Comparison of ENCODE assay signal across 21 cellular contexts in genomic region chrX:118551426-118551825, GRCh38. TPM values are rescaled to one million over a fixed set of nuclear protein-coding genes. Genes with fewer than 3 reads are reported as not detected.
DNase-seq lines count a peak whose midpoint lies in the region; ATAC-seq and TF ChIP-seq lines count a peak whose summit lies in the region.
"Had no signal": no experiment of that assay in that cellular context is flagged by ENCODE, and none has a peak within 500 bp of the region (broad histone marks: within the 10 kb centered on the region; RNA-seq: fewer than 3 reads in every experiment).

No MANE protein-coding gene starts in this region.

- H3K9me3 ChIP-seq in colonic mucosa, result no peaks in the 10 kb centered on the region
- H3K9me3 ChIP-seq in WERI-Rb-1 (ENCODE audit: severe bottlenecking), result no peaks in the 10 kb centered on the region
- H3K9me3 ChIP-seq: HAP-1 had no signal

- H3K9ac ChIP-seq in colonic mucosa (ENCODE audit: low read depth in 2 of 2, low read length in 2 of 2), result no peak overlapping the region

- TF ChIP-seq CTCF in colonic mucosa (IDR thresholded peaks at IDR 0.05) (no peak), WERI-Rb-1 (IDR thresholded peaks at IDR 0.05; ENCODE audit: low read depth, low read length) (no peak)

- H3K27me3 ChIP-seq in colonic mucosa (no peaks in the 10 kb centered on the region), WERI-Rb-1 (ENCODE audit: insufficient read depth, low read depth, severe bottlenecking) (peaks cover 24% of the 10 kb centered on the region)

- H3K27ac ChIP-seq in epithelial cell of prostate (peak overlapping the region; percentile 9), colonic mucosa (no peak overlapping the region), WERI-Rb-1 (no peak overlapping the region)
- H3K27ac ChIP-seq: C4-2B had no signal

- H3K36me3 ChIP-seq in colonic mucosa, result no peaks in the 10 kb centered on the region
- H3K36me3 ChIP-seq in WERI-Rb-1, result no peaks in the 10 kb centered on the region
- H3K36me3 ChIP-seq: HAP-1 had no signal

- H3K4me1 ChIP-seq in colonic mucosa, result no peaks in the 10 kb centered on the region
- H3K4me1 ChIP-seq: HAP-1 had no signal

- intact Hi-C loops in colonic mucosa (cut with DNase I), result no loop called here

- no peak for ATAC-seq in HG02840 (IDR thresholded peaks at IDR 0.05; ENCODE audit: low FRiP score, unreplicated experiment)
- ATAC-seq: CD8-positive, alpha-beta T cell had no signal

- H3K4me3 ChIP-seq in colonic mucosa, result no peak overlapping the region
- H3K4me3 ChIP-seq in WERI-Rb-1 (ENCODE audit: low read depth, low read length), result no peak overlapping the region
- H3K4me3 ChIP-seq: HAP-1 had no signal

- peak; percentile 42 for DNase-seq in NCI-H460 (ENCODE audit: extremely low read depth, low read depth)
- DNase-seq in amniotic epithelial cell (ENCODE audit: low read depth), result peak; percentile 59
- DNase-seq in epithelial cell of prostate (ENCODE audit: low read depth, low spot score), result no peak
- no peak for DNase-seq in colonic mucosa
- DNase-seq in AML-193 (lab: John Stamatoyannopoulos, UW), result no peak
- no peak for DNase-seq in WERI-Rb-1
- DNase-seq: CD8-positive, alpha-beta T cell; DMS 273 treated with DMSO at 0.1 percent for 48 hours; DMS79; GF-D8; GOT3; KBM-7; MM.1S; NCI-H2029; NCI-H510A; NCI-H69; RPMI8226; SHP77 treated with DMSO at 0.1 percent for 48 hours had no signal

RNA-seq across cellular contexts. Expression of gene DOCK11, which starts 55.8 kb away (rescaled TPM):
- 25.0 TPM in 2 replicates for total RNA-seq in NCI-H460 (2014; rRNA removed; shearing (Covaris generic))
- polyA plus RNA-seq in NCI-H460 (2014; cell fraction: nucleus; rRNA removed), result 6.3 and 21.2 TPM in 2 replicates
- 1 to 10 TPM; 3.3 to 8.7 TPM for total RNA-seq in colonic mucosa

Comparison
In these comparisons a context has a peak if more than half of its experiments do, and no peak if none do; other contexts are left out.
1. DNase-seq: peak in NCI-H460 (single experiment) and amniotic epithelial cell (single experiment); none in epithelial cell of prostate (single experiment), colonic mucosa (single experiment), AML-193 (0 of 2) and WERI-Rb-1 (single experiment).